ENCODE assay signal across 13 cellular contexts in genomic region chr5:37214550-37214949, GRCh38. TPM values are rescaled to one million over a fixed set of nuclear protein-coding genes. Genes with fewer than 3 reads are reported as not detected.
DNase-seq lines count a peak whose midpoint lies in the region; ATAC-seq and TF ChIP-seq lines count a peak whose summit lies in the region.
"Had no signal": no experiment of that assay in that cellular context is flagged by ENCODE, and none has a peak within 500 bp of the region (broad histone marks: within the 10 kb centered on the region; RNA-seq: fewer than 3 reads in every experiment).

No MANE protein-coding gene starts in this region.

- no peaks in the 10 kb centered on the region for H3K27me3 Mint-ChIP-seq in activated naive CD8-positive, alpha-beta T cell treated with anti-CD3 and anti-CD28 coated beads, Interleukin-2, amount 10 ng/mL, durations not matched to agents 7 days and 5 days
- no peaks in the 10 kb centered on the region for H3K27me3 Mint-ChIP-seq in activated naive CD8-positive, alpha-beta T cell treated with anti-CD3 and anti-CD28 coated beads for 36 hours
- H3K27me3 Mint-ChIP-seq in activated T-helper 17 cell treated with anti-CD3 and anti-CD28 coated beads, Interleukin-2, amount 50 U/mL, for 72 hours: no peaks in the 10 kb centered on the region
- no peaks in the 10 kb centered on the region for H3K27me3 Mint-ChIP-seq in activated T-cell treated with anti-CD3 and anti-CD28 coated beads, Interleukin-2, amount 50 U/mL, for 4 hours (ENCODE audit: low read depth)
- H3K27me3 Mint-ChIP-seq: activated naive CD4-positive, alpha-beta T cell treated with anti-CD3 and anti-CD28 coated beads, Interleukin-2, amount 50 U/mL, for 24 hours had no signal

- H3K27ac Mint-ChIP-seq in activated naive CD8-positive, alpha-beta T cell treated with anti-CD3 and anti-CD28 coated beads, Interleukin-2, amount 10 ng/mL, durations not matched to agents 7 days and 5 days: peak overlapping the region; percentile 84
- no peak overlapping the region for H3K27ac Mint-ChIP-seq in activated naive CD8-positive, alpha-beta T cell treated with anti-CD3 and anti-CD28 coated beads for 36 hours
- H3K27ac Mint-ChIP-seq in activated T-helper 17 cell treated with anti-CD3 and anti-CD28 coated beads, Interleukin-2, amount 50 U/mL, for 72 hours: no peak overlapping the region
- H3K27ac Mint-ChIP-seq: activated naive CD4-positive, alpha-beta T cell treated with anti-CD3 and anti-CD28 coated beads, Interleukin-2, amount 50 U/mL, for 24 hours had no signal

- H3K9me3 ChIP-seq in BE2C: no peaks in the 10 kb centered on the region
- H3K9me3 ChIP-seq: SJSA1, upper lobe of right lung had no signal

- H3K27me3 ChIP-seq in BE2C: no peaks in the 10 kb centered on the region
- H3K27me3 ChIP-seq: SJSA1, upper lobe of right lung had no signal

- H3K36me3 ChIP-seq in BE2C: peaks cover 5% of the 10 kb centered on the region

- POLR2A ChIA-PET in activated naive CD8-positive, alpha-beta T cell treated with anti-CD3 and anti-CD28 coated beads, Interleukin-2, amount 10 ng/mL, durations not matched to agents 7 days and 5 days (lab: Charles Lee): interaction anchor here (0.9 kb wide), 1 partner anchor 12 kb away, joined by 3 read pairs; no protein-coding TSS in a partner anchor

- no peak for TF ChIP-seq CTCF in BE2C (IDR thresholded peaks at IDR 0.05; ENCODE audit: low read depth, low read length)

- no peaks in the 10 kb centered on the region for H3K9me3 Mint-ChIP-seq in activated naive CD8-positive, alpha-beta T cell treated with anti-CD3 and anti-CD28 coated beads, Interleukin-2, amount 10 ng/mL, durations not matched to agents 7 days and 5 days
- no peaks in the 10 kb centered on the region for H3K9me3 Mint-ChIP-seq in activated naive CD8-positive, alpha-beta T cell treated with anti-CD3 and anti-CD28 coated beads for 36 hours
- H3K9me3 Mint-ChIP-seq in activated T-helper 17 cell treated with anti-CD3 and anti-CD28 coated beads, Interleukin-2, amount 50 U/mL, for 72 hours: no peaks in the 10 kb centered on the region
- H3K9me3 Mint-ChIP-seq in activated T-cell treated with anti-CD3 and anti-CD28 coated beads, Interleukin-2, amount 50 U/mL, for 4 hours: no peaks in the 10 kb centered on the region
- H3K9me3 Mint-ChIP-seq: activated naive CD4-positive, alpha-beta T cell treated with anti-CD3 and anti-CD28 coated beads, Interleukin-2, amount 50 U/mL, for 24 hours had no signal

- peak; percentile 67 for ATAC-seq in activated naive CD8-positive, alpha-beta T cell treated with anti-CD3 and anti-CD28 coated beads, Interleukin-2, amount 10 ng/mL, durations not matched to agents 7 days and 5 days (ENCODE audit: low read depth)
- ATAC-seq in activated T-helper 17 cell treated with anti-CD3 and anti-CD28 coated beads, Interleukin-2, amount 50 U/mL, for 72 hours (replicated peaks): peak; percentile 23
- ATAC-seq in activated T-cell treated with anti-CD3 and anti-CD28 coated beads, Interleukin-2, amount 50 U/mL, for 4 hours: no peak
- ATAC-seq: HCT116, upper lobe of right lung had no signal

- H3K4me3 ChIP-seq in BE2C (ENCODE audit: low read depth, low read length): no peak overlapping the region
- H3K4me3 ChIP-seq: SJSA1, upper lobe of right lung had no signal

- peaks cover 9% of the 10 kb centered on the region for H3K4me1 Mint-ChIP-seq in activated naive CD8-positive, alpha-beta T cell treated with anti-CD3 and anti-CD28 coated beads, Interleukin-2, amount 10 ng/mL, durations not matched to agents 7 days and 5 days
- peaks cover 4% of the 10 kb centered on the region for H3K4me1 Mint-ChIP-seq in activated naive CD8-positive, alpha-beta T cell treated with anti-CD3 and anti-CD28 coated beads for 36 hours
- peaks cover 6% of the 10 kb centered on the region for H3K4me1 Mint-ChIP-seq in activated T-helper 17 cell treated with anti-CD3 and anti-CD28 coated beads, Interleukin-2, amount 50 U/mL, for 72 hours
- peaks cover 5% of the 10 kb centered on the region for H3K4me1 Mint-ChIP-seq in activated T-cell treated with anti-CD3 and anti-CD28 coated beads, Interleukin-2, amount 50 U/mL, for 4 hours (ENCODE audit: low read depth)

- no peaks in the 10 kb centered on the region for H3K4me1 ChIP-seq in BE2C
- H3K4me1 ChIP-seq: SJSA1, upper lobe of right lung had no signal

- H3K36me3 Mint-ChIP-seq in activated naive CD8-positive, alpha-beta T cell treated with anti-CD3 and anti-CD28 coated beads, Interleukin-2, amount 10 ng/mL, durations not matched to agents 7 days and 5 days: peaks cover 10% of the 10 kb centered on the region
- peaks cover 14% of the 10 kb centered on the region for H3K36me3 Mint-ChIP-seq in activated naive CD8-positive, alpha-beta T cell treated with anti-CD3 and anti-CD28 coated beads for 36 hours
- peaks cover 8% of the 10 kb centered on the region for H3K36me3 Mint-ChIP-seq in activated T-helper 17 cell treated with anti-CD3 and anti-CD28 coated beads, Interleukin-2, amount 50 U/mL, for 72 hours (ENCODE audit: low read depth)
- peaks cover 27% of the 10 kb centered on the region for H3K36me3 Mint-ChIP-seq in activated T-cell treated with anti-CD3 and anti-CD28 coated beads, Interleukin-2, amount 50 U/mL, for 4 hours (ENCODE audit: insufficient read depth)

- H3K4me3 Mint-ChIP-seq in activated naive CD8-positive, alpha-beta T cell treated with anti-CD3 and anti-CD28 coated beads, Interleukin-2, amount 10 ng/mL, durations not matched to agents 7 days and 5 days: peak overlapping the region; percentile 43
- H3K4me3 Mint-ChIP-seq in activated naive CD8-positive, alpha-beta T cell treated with anti-CD3 and anti-CD28 coated beads for 36 hours: no peak overlapping the region
- H3K4me3 Mint-ChIP-seq in activated T-helper 17 cell treated with anti-CD3 and anti-CD28 coated beads, Interleukin-2, amount 50 U/mL, for 72 hours: no peak overlapping the region
- H3K4me3 Mint-ChIP-seq in activated T-cell treated with anti-CD3 and anti-CD28 coated beads, Interleukin-2, amount 50 U/mL, for 4 hours: no peak overlapping the region
- H3K4me3 Mint-ChIP-seq: activated naive CD4-positive, alpha-beta T cell treated with anti-CD3 and anti-CD28 coated beads, Interleukin-2, amount 50 U/mL, for 24 hours had no signal

- DNase-seq in activated naive CD8-positive, alpha-beta T cell treated with anti-CD3 and anti-CD28 coated beads, Interleukin-2, amount 10 ng/mL, durations not matched to agents 7 days and 5 days: no peak
- no peak for DNase-seq in activated naive CD8-positive, alpha-beta T cell treated with anti-CD3 and anti-CD28 coated beads for 36 hours
- DNase-seq in NAMALWA (ENCODE audit: low spot score) (peak; percentile 39), BE2C (no peak), SK-N-DZ (ENCODE audit: low spot score) (no peak), KG1 (lab: John Stamatoyannopoulos, UW) (no peak)
- no peak for DNase-seq in activated T-cell treated with anti-CD3 and anti-CD28 coated beads, Interleukin-2, amount 50 U/mL, for 4 hours
- DNase-seq: NCI-H226, upper lobe of right lung had no signal

RNA-seq across cellular contexts. Expression of gene CPLANE1, which starts 34.6 kb away (rescaled TPM):
- 10 to 100 TPM in 1 of 2 experiments, 1 to 10 TPM in 1; 7.0 to 10.3 TPM for total RNA-seq in activated naive CD8-positive, alpha-beta T cell treated with anti-CD3 and anti-CD28 coated beads, Interleukin-2, amount 10 ng/mL, durations not matched to agents 7 days and 5 days
- 1 to 10 TPM; 5.8 TPM for total RNA-seq in activated naive CD8-positive, alpha-beta T cell treated with anti-CD3 and anti-CD28 coated beads for 36 hours
- 1 to 10 TPM; 5.8 to 9.0 TPM for total RNA-seq in activated T-helper 17 cell treated with anti-CD3 and anti-CD28 coated beads, Interleukin-2, amount 50 U/mL, for 72 hours
- polyA plus RNA-seq in BE2C (2012; ENCODE audit: insufficient read depth, insufficient read length, low read depth): 8.7 TPM
- 4.5 and 5.6 TPM in 2 replicates for polyA plus RNA-seq in SK-N-DZ (2014; cell fraction: cytosol; rRNA removed)
- 11.6 and 14.4 TPM in 2 replicates for polyA plus RNA-seq in SK-N-DZ (2014; cell fraction: nucleus; rRNA removed)
- total RNA-seq in activated T-cell treated with anti-CD3 and anti-CD28 coated beads, Interleukin-2, amount 50 U/mL, for 4 hours: 1 to 10 TPM; 1.4 to 4.2 (median 1.4) TPM

Comparison
In these comparisons a context has a peak if more than half of its experiments do, and no peak if none do; other contexts are left out.
1. ATAC-seq: peak in activated naive CD8-positive, alpha-beta T cell treated with anti-CD3 and anti-CD28 coated beads, Interleukin-2, amount 10 ng/mL, durations not matched to agents 7 days and 5 days (single experiment) and activated T-helper 17 cell treated with anti-CD3 and anti-CD28 coated beads, Interleukin-2, amount 50 U/mL, for 72 hours (single experiment); none in activated T-cell treated with anti-CD3 and anti-CD28 coated beads, Interleukin-2, amount 50 U/mL, for 4 hours (0 of 2).